Comparison of ENCODE assay signal across 19 cellular contexts in genomic region chr9:104520241-104520640, GRCh38. TPM values are rescaled to one million over a fixed set of nuclear protein-coding genes. Genes with fewer than 3 reads are reported as not detected.
"Had no signal": no experiment of that assay in that cellular context is flagged by ENCODE, and none has a peak within 500 bp of the region (broad histone marks: within the 10 kb centered on the region; RNA-seq: fewer than 3 reads in every experiment).

No MANE protein-coding gene starts in this region.

RNA-seq across cellular contexts. Expression of gene OR13C4, which starts 6.8 kb away (rescaled TPM):
- total RNA-seq: naive thymus-derived CD4-positive, alpha-beta T cell; natural killer cell; occipital lobe; osteoblast; ovary; prostate gland; pulmonary artery endothelial cell; right atrium auricular region; sciatic nerve; smooth muscle cell; spleen; suprapubic skin; thoracic aorta; tibial nerve; upper lobe of left lung; ureter; vagina had no signal
- polyA plus RNA-seq: naive thymus-derived CD4-positive, alpha-beta T cell; neural cell; ovary; smooth muscle cell; spleen had no signal

RNA-seq across cellular contexts. Expression of gene OR13F1, which starts 16.2 kb away (rescaled TPM):
- total RNA-seq: naive thymus-derived CD4-positive, alpha-beta T cell; natural killer cell; occipital lobe; osteoblast; ovary; prostate gland; pulmonary artery endothelial cell; right atrium auricular region; sciatic nerve; smooth muscle cell; spleen; suprapubic skin; thoracic aorta; thyroid gland; tibial nerve; upper lobe of left lung; ureter; vagina had no signal
- polyA plus RNA-seq: naive thymus-derived CD4-positive, alpha-beta T cell; neural cell; ovary; smooth muscle cell; spleen had no signal

RNA-seq across cellular contexts. Expression of gene OR13C3, which starts 16.4 kb away (rescaled TPM):
- total RNA-seq: natural killer cell, occipital lobe, osteoblast, ovary, prostate gland, pulmonary artery endothelial cell, right atrium auricular region, sciatic nerve, smooth muscle cell, spleen, suprapubic skin, thoracic aorta, tibial nerve, ureter, vagina had no signal
- polyA plus RNA-seq: naive thymus-derived CD4-positive, alpha-beta T cell; neural cell; ovary; smooth muscle cell; spleen had no signal

RNA-seq across cellular contexts. Expression of gene OR13C8, which starts 48.7 kb away (rescaled TPM):
- total RNA-seq: naive thymus-derived CD4-positive, alpha-beta T cell; natural killer cell; occipital lobe; osteoblast; ovary; prostate gland; pulmonary artery endothelial cell; right atrium auricular region; sciatic nerve; smooth muscle cell; spleen; suprapubic skin; thoracic aorta; thyroid gland; tibial nerve; upper lobe of left lung; ureter; vagina had no signal
- polyA plus RNA-seq: naive thymus-derived CD4-positive, alpha-beta T cell; neural cell; ovary; smooth muscle cell; spleen had no signal
